11 cellular contexts compared by ENCODE assay signal in genomic region chr2:98771264-98771663, GRCh38. TPM values are rescaled to one million over a fixed set of nuclear protein-coding genes. Genes with fewer than 3 reads are reported as not detected.
A peak's percentile ranks its signal among the peaks of the same experiment; 100 is the strongest.
DNase-seq lines count a peak whose midpoint lies in the region; ATAC-seq and TF ChIP-seq lines count a peak whose summit lies in the region.
"Had no signal": no experiment of that assay in that cellular context is flagged by ENCODE, and none has a peak within 500 bp of the region (broad histone marks: within the 10 kb centered on the region; RNA-seq: fewer than 3 reads in every experiment).

No MANE protein-coding gene starts in this region.

- H3K27me3 Mint-ChIP-seq in activated naive CD4-positive, alpha-beta T cell treated with anti-CD3 and anti-CD28 coated beads, Interleukin-2, amount 10 ng/mL, durations not matched to agents 7 days and 5 days: no peaks in the 10 kb centered on the region
- H3K27me3 Mint-ChIP-seq in WTC11 (ENCODE audit: low read depth): peaks cover 4% of the 10 kb centered on the region; the same call in 1 of the 2 replicates
- no peaks in the 10 kb centered on the region for H3K27me3 Mint-ChIP-seq in effector memory CD8-positive, alpha-beta T cell

- POLR2A ChIA-PET in WTC11 (lab: Charles Lee): interaction anchor here (0.7 kb wide), 1 partner anchor 1125 kb away, joined by 3 read pairs; the partner anchor contains the start of gene COX5B

- no peak for ATAC-seq in WTC11
- no peak for ATAC-seq in effector memory CD8-positive, alpha-beta T cell (replicated peaks)
- ATAC-seq in thoracic aorta (ENCODE audit: insufficient number of reproducible peaks, low FRiP score, low read depth): no peak
- no peak for ATAC-seq in HG02642 (IDR thresholded peaks at IDR 0.05; ENCODE audit: poor library complexity, unreplicated experiment)

- H3K27ac Mint-ChIP-seq in activated naive CD4-positive, alpha-beta T cell treated with anti-CD3 and anti-CD28 coated beads, Interleukin-2, amount 10 ng/mL, durations not matched to agents 7 days and 5 days: peak overlapping the region; percentile 99
- H3K27ac Mint-ChIP-seq in WTC11: no peak overlapping the region
- H3K27ac Mint-ChIP-seq in effector memory CD8-positive, alpha-beta T cell: peak overlapping the region; percentile 94 to 97

- TF ChIP-seq CTCF in WTC11 (IDR thresholded peaks at IDR 0.05) (no peak), thoracic aorta (IDR thresholded peaks at IDR 0.05) (no peak)

- peaks cover 17% of the 10 kb centered on the region for H3K36me3 Mint-ChIP-seq in activated naive CD4-positive, alpha-beta T cell treated with anti-CD3 and anti-CD28 coated beads, Interleukin-2, amount 10 ng/mL, durations not matched to agents 7 days and 5 days
- no peaks in the 10 kb centered on the region for H3K36me3 Mint-ChIP-seq in WTC11
- H3K36me3 Mint-ChIP-seq in effector memory CD8-positive, alpha-beta T cell (ENCODE audit: insufficient read depth): peaks cover 25% of the 10 kb centered on the region

- H3K9me3 ChIP-seq in thoracic aorta: no peaks in the 10 kb centered on the region

- CTCF ChIA-PET in activated naive CD4-positive, alpha-beta T cell treated with anti-CD3 and anti-CD28 coated beads, Interleukin-2, amount 10 ng/mL, durations not matched to agents 7 days and 5 days (lab: Charles Lee): interaction anchor here (0.6 to 5.6 kb wide), 13 partner anchors 13 to 164 kb away, joined by 3 to 38 read pairs (median 4); partner anchors contain the start of gene MGAT4A
- CTCF ChIA-PET in WTC11 (lab: Charles Lee): interaction anchor here (0.7 kb wide), 1 partner anchor 14 kb away, joined by 4 read pairs; no protein-coding TSS in a partner anchor

- no peaks in the 10 kb centered on the region for H3K36me3 ChIP-seq in thoracic aorta

- no peak overlapping the region for H3K27ac ChIP-seq in thoracic aorta

- peaks cover 76% of the 10 kb centered on the region for H3K4me1 Mint-ChIP-seq in activated naive CD4-positive, alpha-beta T cell treated with anti-CD3 and anti-CD28 coated beads, Interleukin-2, amount 10 ng/mL, durations not matched to agents 7 days and 5 days
- H3K4me1 Mint-ChIP-seq in WTC11: peaks cover 27% of the 10 kb centered on the region
- H3K4me1 Mint-ChIP-seq in effector memory CD8-positive, alpha-beta T cell (ENCODE audit: low read depth in 2 of 2): peaks cover 63 to 70% of the 10 kb centered on the region in 2 donors

- H3K27me3 ChIP-seq in thoracic aorta (replicated peaks; ENCODE audit: insufficient read depth): no peaks in the 10 kb centered on the region

- H3K4me1 ChIP-seq in thoracic aorta (ENCODE audit: control insufficient read depth in 1 of 2, low read depth in 2 of 2): peaks cover 16 to 27% of the 10 kb centered on the region in 2 donors

- DNase-seq in activated naive CD4-positive, alpha-beta T cell treated with anti-CD3 and anti-CD28 coated beads, Interleukin-2, amount 10 ng/mL, durations not matched to agents 7 days and 5 days: no peak
- DNase-seq in activated naive CD4-positive, alpha-beta T cell (lab: John Stamatoyannopoulos, UW): no peak
- no peak for DNase-seq in WTC11 (ENCODE audit: low spot score)
- DNase-seq in effector memory CD8-positive, alpha-beta T cell: no peak
- no peak for DNase-seq in thoracic aorta (ENCODE audit: low spot score)
- no peak for DNase-seq in NAMALWA (ENCODE audit: low spot score)
- no peak for DNase-seq in cerebellum (ENCODE audit: low spot score)
- DNase-seq: EL, NCI-H1417 had no signal

- peak overlapping the region; percentile 24 for H3K4me3 ChIP-seq in thoracic aorta
- H3K4me3 ChIP-seq: lung had no signal

- H3K9me3 Mint-ChIP-seq in activated naive CD4-positive, alpha-beta T cell treated with anti-CD3 and anti-CD28 coated beads, Interleukin-2, amount 10 ng/mL, durations not matched to agents 7 days and 5 days: no peaks in the 10 kb centered on the region
- peaks cover 10% of the 10 kb centered on the region; the same call in 1 of the 2 replicates for H3K9me3 Mint-ChIP-seq in WTC11
- H3K9me3 Mint-ChIP-seq in effector memory CD8-positive, alpha-beta T cell: no peaks in the 10 kb centered on the region

- H3K4me3 Mint-ChIP-seq in activated naive CD4-positive, alpha-beta T cell treated with anti-CD3 and anti-CD28 coated beads, Interleukin-2, amount 10 ng/mL, durations not matched to agents 7 days and 5 days: peak overlapping the region; percentile 86
- no peak overlapping the region for H3K4me3 Mint-ChIP-seq in WTC11
- H3K4me3 Mint-ChIP-seq in effector memory CD8-positive, alpha-beta T cell: peak overlapping the region; percentile 82 to 86

TF ChIP-seq in WTC11, 78 proteins besides CTCF, POLR2A, EP300 and RAD21:
- TF ChIP-seq GTF2I (CRISPR knock-in tag; conservative IDR thresholded peaks at IDR 0.05): peak; percentile 96
- TF ChIP-seq MYBL2 (CRISPR knock-in tag; IDR thresholded peaks at IDR 0.05): no peak
- TF ChIP-seq, protein P1, sequence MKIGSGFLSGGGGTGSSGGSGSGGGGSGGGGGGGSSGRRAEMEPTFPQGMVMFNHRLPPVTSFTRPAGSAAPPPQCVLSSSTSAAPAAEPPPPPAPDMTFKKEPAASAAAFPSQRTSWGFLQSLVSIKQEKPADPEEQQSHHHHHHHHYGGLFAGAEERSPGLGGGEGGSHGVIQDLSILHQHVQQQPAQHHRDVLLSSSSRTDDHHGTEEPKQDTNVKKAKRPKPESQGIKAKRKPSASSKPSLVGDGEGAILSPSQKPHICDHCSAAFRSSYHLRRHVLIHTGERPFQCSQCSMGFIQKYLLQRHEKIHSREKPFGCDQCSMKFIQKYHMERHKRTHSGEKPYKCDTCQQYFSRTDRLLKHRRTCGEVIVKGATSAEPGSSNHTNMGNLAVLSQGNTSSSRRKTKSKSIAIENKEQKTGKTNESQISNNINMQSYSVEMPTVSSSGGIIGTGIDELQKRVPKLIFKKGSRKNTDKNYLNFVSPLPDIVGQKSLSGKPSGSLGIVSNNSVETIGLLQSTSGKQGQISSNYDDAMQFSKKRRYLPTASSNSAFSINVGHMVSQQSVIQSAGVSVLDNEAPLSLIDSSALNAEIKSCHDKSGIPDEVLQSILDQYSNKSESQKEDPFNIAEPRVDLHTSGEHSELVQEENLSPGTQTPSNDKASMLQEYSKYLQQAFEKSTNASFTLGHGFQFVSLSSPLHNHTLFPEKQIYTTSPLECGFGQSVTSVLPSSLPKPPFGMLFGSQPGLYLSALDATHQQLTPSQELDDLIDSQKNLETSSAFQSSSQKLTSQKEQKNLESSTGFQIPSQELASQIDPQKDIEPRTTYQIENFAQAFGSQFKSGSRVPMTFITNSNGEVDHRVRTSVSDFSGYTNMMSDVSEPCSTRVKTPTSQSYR (CRISPR knock-in tag; IDR thresholded peaks at IDR 0.05): no peak

RNA-seq across cellular contexts. Expression of gene MGAT4A, which starts 40.3 kb away (rescaled TPM):
- total RNA-seq in WTC11 (2021): 6.2 to 7.7 TPM (median 6.7 TPM) in 3 replicates
- total RNA-seq in thoracic aorta: 10 to 100 TPM; 44.0 to 80.8 TPM
- total RNA-seq in cerebellum: 69.4 TPM
